Comparison of ENCODE assay signal across 21 cellular contexts in the genomic region with DNA sequence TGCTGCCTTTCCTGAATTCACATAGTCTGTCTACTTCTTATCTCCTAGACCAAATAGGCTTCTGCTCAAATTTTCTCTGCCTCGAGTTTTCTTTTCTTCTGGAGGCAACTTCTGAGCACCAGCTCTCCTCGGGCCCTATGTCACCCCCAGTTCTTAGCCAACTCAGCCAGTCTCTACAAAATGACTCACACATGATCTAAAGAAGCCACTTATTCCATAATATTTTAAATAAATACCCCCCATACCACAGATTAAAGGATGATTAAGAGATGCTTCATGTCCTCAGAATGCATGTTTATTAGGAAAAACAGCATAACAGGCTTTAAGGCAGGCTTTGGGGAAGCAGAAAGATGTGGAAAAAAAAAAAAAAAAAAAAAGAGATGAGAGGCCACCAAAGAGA. TPM values are rescaled to one million over a fixed set of nuclear protein-coding genes. Genes with fewer than 3 reads are reported as not detected.
DNase-seq lines count a peak whose midpoint lies in the region; ATAC-seq and TF ChIP-seq lines count a peak whose summit lies in the region.
"Had no signal": no experiment of that assay in that cellular context is flagged by ENCODE, and none has a peak within 500 bp of the region (broad histone marks: within the 10 kb centered on the region; RNA-seq: fewer than 3 reads in every experiment).

No MANE protein-coding gene starts in this region.

- H3K9me1 ChIP-seq in IMR-90 (ENCODE audit: insufficient read depth, low read length) = no peaks in the 10 kb centered on the region

- TF ChIP-seq RAD21 in IMR-90 (IDR thresholded peaks at IDR 0.05; ENCODE audit: low read length) = no peak

- no peak overlapping the region for H2AK5ac ChIP-seq in IMR-90 (ENCODE audit: low read depth, low read length)

- H4K5ac ChIP-seq in IMR-90 (ENCODE audit: low read depth, low read length) = no peak overlapping the region

- BruUV-seq in IMR-90 (replicated peaks; lab: Mats Ljungman, UMichigan) (no TSS peak), OCI-LY7 (replicated peaks; lab: Mats Ljungman, UMichigan) (no TSS peak)

- no peaks in the 10 kb centered on the region for H3K4me1 ChIP-seq in GM23248 (ENCODE audit: insufficient read depth)
- no peaks in the 10 kb centered on the region for H3K4me1 ChIP-seq in IMR-90 (ENCODE audit: control insufficient read depth, insufficient read depth, low read length)
- no peaks in the 10 kb centered on the region for H3K4me1 ChIP-seq in OCI-LY7 (ENCODE audit: insufficient read depth, low read length, poor library complexity, severe bottlenecking)
- H3K4me1 ChIP-seq: BE2C had no signal

- no peaks in the 10 kb centered on the region for H3K27me3 ChIP-seq in GM23248 (replicated peaks; ENCODE audit: insufficient read depth)
- no peaks in the 10 kb centered on the region for H3K27me3 ChIP-seq in IMR-90 (ENCODE audit: control insufficient read depth, insufficient read depth, low read length)
- H3K27me3 ChIP-seq: BE2C had no signal

- no peaks in the 10 kb centered on the region for H3K9me2 ChIP-seq in GM23248 (ENCODE audit: insufficient read depth)
- no peaks in the 10 kb centered on the region for H3K9me2 ChIP-seq in OCI-LY7 (ENCODE audit: insufficient read depth, low read length)

- H3K14ac ChIP-seq in IMR-90 (replicated peaks; ENCODE audit: low read depth, low read length) = no peak overlapping the region

- no peak overlapping the region for H3K4ac ChIP-seq in IMR-90 (ENCODE audit: low read depth, low read length)

- no peak overlapping the region for H2BK5ac ChIP-seq in IMR-90 (ENCODE audit: low read depth, low read length, poor library complexity, severe bottlenecking)

- H2AK9ac ChIP-seq in IMR-90 (replicated peaks; ENCODE audit: low read depth, low read length, poor library complexity) = no peak overlapping the region

- in situ Hi-C loops in GM23248 (cut with MboI) (no loop called here), IMR-90 (cut with MboI; ENCODE audit: low sequenced_read_pairs) (no loop called here)

- H2BK20ac ChIP-seq in IMR-90 (ENCODE audit: low read depth, low read length) = no peak overlapping the region

- H3K9ac ChIP-seq in GM23248 (no peak overlapping the region), IMR-90 (ENCODE audit: low read depth, low read length) (no peak overlapping the region)

- no peaks in the 10 kb centered on the region for H3K9me3 ChIP-seq in GM23248 (ENCODE audit: low read depth)
- no peaks in the 10 kb centered on the region for H3K9me3 ChIP-seq in IMR-90 (ENCODE audit: control insufficient read depth, insufficient read depth, low read length)
- no peaks in the 10 kb centered on the region for H3K9me3 ChIP-seq in OCI-LY7 (ENCODE audit: low read length)
- H3K9me3 ChIP-seq: BE2C had no signal

- H3K18ac ChIP-seq in IMR-90 (ENCODE audit: low read depth, low read length) = no peak overlapping the region

- H3F3A ChIP-seq in GM23248 (ENCODE audit: insufficient read depth) = no peaks in the 10 kb centered on the region

- H2AFZ ChIP-seq in GM23248 = no peak overlapping the region
- no peak overlapping the region for H2AFZ ChIP-seq in IMR-90 (replicated peaks; ENCODE audit: low read length, poor library complexity)
- H2AFZ ChIP-seq in OCI-LY7 (ENCODE audit: low read length) = no peak overlapping the region

- H4K8ac ChIP-seq in IMR-90 (ENCODE audit: low read depth in 2 of 2, low read length in 2 of 2) = no peak overlapping the region

- H3K4me2 ChIP-seq in GM23248 (ENCODE audit: unreplicated experiment) (no peak overlapping the region), IMR-90 (ENCODE audit: low read depth, low read length) (no peak overlapping the region), OCI-LY7 (ENCODE audit: low read length) (no peak overlapping the region)

- ATAC-seq in IMR-90 (ENCODE audit: low read depth) (peak; percentile 61; the same call in 1 of the 2 replicates), HG02642 (IDR thresholded peaks at IDR 0.05; ENCODE audit: poor library complexity, unreplicated experiment) (no peak)
- ATAC-seq: GM12878, HCT116 had no signal

- H3K79me2 ChIP-seq in GM23248 (ENCODE audit: insufficient read depth) = no peaks in the 10 kb centered on the region
- H3K79me2 ChIP-seq in OCI-LY7 (ENCODE audit: insufficient read depth, low read depth, low read length) = no peaks in the 10 kb centered on the region

- no peak overlapping the region for H4K91ac ChIP-seq in IMR-90 (ENCODE audit: insufficient read depth, low read depth, low read length)

- H3K27ac ChIP-seq in GM23248 = no peak overlapping the region
- H3K27ac ChIP-seq in IMR-90 (ENCODE audit: insufficient read depth, low read length) = no peak overlapping the region
- no peak overlapping the region for H3K27ac ChIP-seq in OCI-LY7 (ENCODE audit: low read depth, low read length, poor library complexity, severe bottlenecking)
- H3K27ac ChIP-seq: HL-60 had no signal

- no peaks in the 10 kb centered on the region for H4K20me1 ChIP-seq in GM23248 (ENCODE audit: insufficient read depth)
- no peaks in the 10 kb centered on the region for H4K20me1 ChIP-seq in IMR-90 (ENCODE audit: insufficient read depth, low read length)
- no peaks in the 10 kb centered on the region for H4K20me1 ChIP-seq in OCI-LY7 (ENCODE audit: insufficient read depth, low read length)

- POLR2A ChIA-PET in IMR-90 (lab: Charles Lee; ENCODE audit: unreplicated experiment) (no interaction called here), OCI-LY7 (lab: Charles Lee) (no interaction called here)

- H3K4me3 ChIP-seq in GM23248 (no peak overlapping the region), IMR-90 (ENCODE audit: insufficient read depth, low read depth, low read length) (no peak overlapping the region), OCI-LY7 (ENCODE audit: low read depth, low read length, poor library complexity, severe bottlenecking) (no peak overlapping the region)
- H3K4me3 ChIP-seq: GM12878 had no signal

- no peak overlapping the region for H3K56ac ChIP-seq in IMR-90 (ENCODE audit: extremely low read depth, insufficient read depth, low read length)

- intact Hi-C loops in IMR-90 (cut with micrococcal nuclease) (no loop called here), OCI-LY7 (cut with micrococcal nuclease; ENCODE audit: unreplicated experiment) (no loop called here)

- no peak overlapping the region for H3K23ac ChIP-seq in IMR-90 (ENCODE audit: low read depth, low read length)

- H3K36me3 ChIP-seq in GM23248 (ENCODE audit: low read depth) (no peaks in the 10 kb centered on the region), IMR-90 (ENCODE audit: control insufficient read depth, insufficient read depth, low read length) (no peaks in the 10 kb centered on the region), OCI-LY7 (ENCODE audit: insufficient read depth, low read length) (no peaks in the 10 kb centered on the region)
- H3K36me3 ChIP-seq: BE2C had no signal

- CTCF ChIA-PET in IMR-90 (lab: Yijun Ruan, JAX) = no interaction called here
- CTCF ChIA-PET in OCI-LY7 (lab: Charles Lee; ENCODE audit: unreplicated experiment) = no interaction called here

- no peak overlapping the region for H2BK15ac ChIP-seq in IMR-90 (ENCODE audit: low read depth, low read length)

- H3K79me1 ChIP-seq in IMR-90 (ENCODE audit: low read depth in 1 of 2, low read length in 2 of 2) = no peaks in the 10 kb centered on the region

- TF ChIP-seq CTCF in IMR-90 (conservative IDR thresholded peaks at IDR 0.05; ENCODE audit: low read depth, low read length) = no peak
- TF ChIP-seq CTCF in OCI-LY7 (conservative IDR thresholded peaks at IDR 0.05; ENCODE audit: low read length) = no peak

- DNase-seq in GM23248 (peak; percentile 26), IMR-90 (peak; percentile 34), iris pigment epithelial cell (ENCODE audit: low read depth) (peak; percentile 41), KG1 (lab: John Stamatoyannopoulos, UW) (no peak), OCI-LY7 (ENCODE audit: low spot score) (no peak)
- no peak for DNase-seq in stimulated activated CD4-positive, alpha-beta T cell treated with anti-CD3 and anti-CD28 coated beads, Interleukin-1b, Interleukin-23, amount 100 ng/mL, for 48 hours
- DNase-seq: ACHN; BE2C; C1 segment of cervical spinal cord; CD4-positive, CD25-positive, alpha-beta regulatory T cell; CD8-positive, alpha-beta memory T cell; COR-L47; Kasumi-1; KBM-7 had no signal

- TF ChIP-seq POLR2A in IMR-90 (IDR thresholded peaks at IDR 0.05; ENCODE audit: low read depth, low read length) = no peak

- 44 to 48% methylated on average over 2 of the region's 2 CpGs for WGBS in GM23248 (ENCODE audit: low coverage in 1 of 2, low lambda C conversion rate in 2 of 2, missing lambda C conversion rate in 2 of 2), 2 experiments
- no CpG with 5 or more reads among the region's 2 CpGs for WGBS in IMR-90 (ENCODE audit: extremely low coverage in 2 of 2, insufficient read length in 1 of 2), 2 experiments

- H2BK120ac ChIP-seq in IMR-90 (ENCODE audit: low read depth, low read length) = no peak overlapping the region

- dilution Hi-C loops in IMR-90 (cut with HindIII; ENCODE audit: low sequenced_read_pairs, unreplicated experiment) = no loop called here

TF ChIP-seq in IMR-90, 13 proteins besides CTCF, POLR2A, EP300 and RAD21:
- TF ChIP-seq BHLHE40 (IDR thresholded peaks at IDR 0.05; ENCODE audit: low read depth, low read length) (no peak), CHD1 (IDR thresholded peaks at IDR 0.05; ENCODE audit: low read depth, low read length) (no peak), RCOR1 (IDR thresholded peaks at IDR 0.05; ENCODE audit: insufficient replicate concordance, low read length) (no peak), MAZ (IDR thresholded peaks at IDR 0.05; ENCODE audit: borderline replicate concordance, low read depth, low read length) (no peak)

RNA-seq across cellular contexts. Expression of a gene that starts 36.6 kb away (rescaled TPM):
- total RNA-seq in GM23248 (2014; rRNA removed; shearing (Covaris generic)) = not detected in 2 replicates
- polyA plus RNA-seq in GM23248 (2016; fragmentation: Nextera tagmentation; extraction: Ambion mirVana) (not detected in 2 replicates), IMR-90 (2012; rRNA removed) (not detected in 2 replicates)
- total RNA-seq in IMR-90 (2012; rRNA removed) (not detected in 2 replicates), OCI-LY7 (2022) (not detected in 2 replicates)
- polyA plus RNA-seq in IMR-90 (2012; cell fraction: cytosol; rRNA removed) = not detected in 2 replicates
- not detected in 2 replicates for polyA plus RNA-seq in IMR-90 (2012; cell fraction: nucleus; rRNA removed; ENCODE audit: low replicate concordance)
- total RNA-seq in OCI-LY7 (2014; rRNA removed; shearing (Covaris generic)) = not detected in 2 replicates
- total RNA-seq: CD4-positive, CD25-positive, alpha-beta regulatory T cell; CD8-positive, alpha-beta memory T cell; G401; GM12878; H4 had no signal
- polyA plus RNA-seq: CD4-positive, CD25-positive, alpha-beta regulatory T cell; CD8-positive, alpha-beta memory T cell; IgD-negative memory B cell had no signal

Comparison
In these comparisons a context has a peak if more than half of its experiments do, and no peak if none do; other contexts are left out.
1. DNase-seq: peak in GM23248 (single experiment), IMR-90 (single experiment) and iris pigment epithelial cell (single experiment); none in KG1 (single experiment), stimulated activated CD4-positive, alpha-beta T cell treated with anti-CD3 and anti-CD28 coated beads, Interleukin-1b, Interleukin-23, amount 100 ng/mL, for 48 hours (single experiment) and OCI-LY7 (single experiment).